9 cellular contexts compared by ENCODE assay signal in genomic region chr14:98634043-98634820, GRCh38.
"Had no signal": no experiment of that assay in that cellular context is flagged by ENCODE, and none has a peak within 500 bp of the region (broad histone marks: within the 10 kb centered on the region; RNA-seq: fewer than 3 reads in every experiment).

No MANE protein-coding gene starts in this region.

- ATAC-seq: activated CD4-positive, alpha-beta T cell treated with anti-CD3 and anti-CD28 coated beads for 36 hours; activated CD8-positive, alpha-beta T cell treated with anti-CD3 and anti-CD28 coated beads for 36 hours; activated T-cell treated with anti-CD3 and anti-CD28 coated beads, Interleukin-2, amount 50 U/mL, for 4 hours; left lobe of liver; stimulated activated memory B cell treated with anti-CD40 and anti-IgM and Interleukin-4, amounts not matched to agents 10 μg/mL and 1 μg/mL and 100 μg/mL, for 72 hours had no signal

- DNase-seq: activated CD4-positive, alpha-beta T cell treated with anti-CD3 and anti-CD28 coated beads for 36 hours; activated CD8-positive, alpha-beta T cell treated with anti-CD3 and anti-CD28 coated beads for 36 hours; activated effector memory CD4-positive, alpha-beta T cell treated with anti-CD3 and anti-CD28 coated beads, Interleukin-2, amount 50 U/mL, for 16 hours; activated T-cell treated with anti-CD3 and anti-CD28 coated beads, Interleukin-2, amount 50 U/mL, for 4 hours; esophagus squamous epithelium; islet precursor cell; naive B cell had no signal
